17 cellular contexts compared by ENCODE assay signal in genomic region chr10:71589617-71590551, GRCh38.
DNase-seq lines count a peak whose midpoint lies in the region; ATAC-seq, FAIRE-seq and TF ChIP-seq lines count a peak whose summit lies in the region.
"Had no signal": no experiment of that assay in that cellular context is flagged by ENCODE, and none has a peak within 500 bp of the region (broad histone marks: within the 10 kb centered on the region; RNA-seq: fewer than 3 reads in every experiment).

No MANE protein-coding gene starts in this region.

- H3K36me3 Mint-ChIP-seq in activated CD4-positive, alpha-beta T cell treated with anti-CD3 and anti-CD28 coated beads, Interleukin-2, amount 10 ng/mL, durations not matched to agents 24 days and 14 days (ENCODE audit: low read depth): no peaks in the 10 kb centered on the region
- no peaks in the 10 kb centered on the region for H3K36me3 Mint-ChIP-seq in naive thymus-derived CD8-positive, alpha-beta T cell
- H3K36me3 Mint-ChIP-seq: WTC11 had no signal

- H3K4me2 ChIP-seq in BLaER1 treated with 17β-estradiol and CSF1 and Interleukin-3, amounts not matched to agents 10 nM and 100 nM: peak overlapping the region; percentile 65 to 96 (median 82)

- no peak overlapping the region for H3K27ac Mint-ChIP-seq in activated CD4-positive, alpha-beta T cell treated with anti-CD3 and anti-CD28 coated beads, Interleukin-2, amount 10 ng/mL, durations not matched to agents 24 days and 14 days
- H3K27ac Mint-ChIP-seq in naive thymus-derived CD8-positive, alpha-beta T cell: no peak overlapping the region
- H3K27ac Mint-ChIP-seq: WTC11 had no signal

- peak overlapping the region in 9 of 11 experiments; percentile 55 to 80 (median 74); a peak in 18 of 22 replicates for H3K27ac ChIP-seq in BLaER1 treated with 17β-estradiol and CSF1 and Interleukin-3, amounts not matched to agents 10 nM and 100 nM
- no peak overlapping the region for H3K27ac ChIP-seq in kidney (ENCODE audit: low read depth in 2 of 2, low read length in 2 of 2)
- H3K27ac ChIP-seq: colonic mucosa, testis had no signal

- ATAC-seq in GM18873 (IDR thresholded peaks at IDR 0.05; ENCODE audit: low FRiP score, unreplicated experiment): no peak
- ATAC-seq in naive thymus-derived CD8-positive, alpha-beta T cell: no peak

- POLR2A ChIA-PET in naive thymus-derived CD8-positive, alpha-beta T cell (lab: Charles Lee): no interaction called here

- H3K9ac ChIP-seq in BLaER1 treated with 17β-estradiol and CSF1 and Interleukin-3, amounts not matched to agents 10 nM and 100 nM: peak overlapping the region in 9 of 11 experiments; percentile 22 to 67 (median 59); a peak in 12 of 22 replicates
- H3K9ac ChIP-seq in kidney (ENCODE audit: low read length in 2 of 2): no peak overlapping the region

- peaks cover 78 to 100% (median 98%) of the 10 kb centered on the region in 10 experiments for H3K4me1 ChIP-seq in BLaER1 treated with 17β-estradiol and CSF1 and Interleukin-3, amounts not matched to agents 10 nM and 100 nM
- no peaks in the 10 kb centered on the region for H3K4me1 ChIP-seq in kidney (ENCODE audit: control insufficient read depth in 1 of 2, insufficient read depth in 1 of 2, low read depth in 1 of 2, low read length in 2 of 2)
- H3K4me1 ChIP-seq: colonic mucosa, testis had no signal

- H3K27me3 ChIP-seq in BLaER1 treated with 17β-estradiol and CSF1 and Interleukin-3, amounts not matched to agents 10 nM and 100 nM: no peaks in the 10 kb centered on the region
- H3K27me3 ChIP-seq: colonic mucosa, testis had no signal

- DNase-seq in Daoy (ENCODE audit: low read depth) (peak; percentile 26), NOMO-1 treated with DMSO at 0.1 percent for 48 hours (lab: John Stamatoyannopoulos, UW; ENCODE audit: unreplicated experiment) (peak; percentile 52), kidney (peak; percentile 38), amygdala (lab: John Stamatoyannopoulos, UW) (no peak)
- DNase-seq in activated CD4-positive, alpha-beta T cell treated with anti-CD3 and anti-CD28 coated beads, Interleukin-2, amount 10 ng/mL, durations not matched to agents 24 days and 14 days: no peak
- no peak for DNase-seq in naive thymus-derived CD8-positive, alpha-beta T cell
- DNase-seq: activated effector memory CD4-positive, alpha-beta T cell treated with anti-CD3 and anti-CD28 coated beads, Interleukin-2, amount 50 U/mL, for 16 hours; aorta; colonic mucosa; foreskin fibroblast; left cardiac atrium; stimulated activated CD4-positive, alpha-beta T cell treated with anti-CD3 and anti-CD28 coated beads, Interleukin-4, amount 100 ng/mL, for 4 hours; T-helper 1 cell; testis had no signal

- TF ChIP-seq CTCF in kidney (IDR thresholded peaks at IDR 0.05; ENCODE audit: borderline replicate concordance, extremely low read depth, insufficient read depth): no peak

- H4K20me1 ChIP-seq in BLaER1 treated with 17β-estradiol and CSF1 and Interleukin-3, amounts not matched to agents 10 nM and 100 nM: no peaks in the 10 kb centered on the region; a peak in 1 of 22 replicates

- no peak overlapping the region for H3K4me3 Mint-ChIP-seq in activated CD4-positive, alpha-beta T cell treated with anti-CD3 and anti-CD28 coated beads, Interleukin-2, amount 10 ng/mL, durations not matched to agents 24 days and 14 days
- H3K4me3 Mint-ChIP-seq in naive thymus-derived CD8-positive, alpha-beta T cell: no peak overlapping the region
- H3K4me3 Mint-ChIP-seq: WTC11 had no signal

- no peak overlapping the region for H3K4me3 ChIP-seq in BLaER1 treated with 17β-estradiol and CSF1 and Interleukin-3, amounts not matched to agents 10 nM and 100 nM
- H3K4me3 ChIP-seq in kidney (ENCODE audit: low read length in 2 of 2): no peak overlapping the region
- H3K4me3 ChIP-seq: colonic mucosa, testis had no signal

- no peak for FAIRE-seq in kidney (lab: Jason Lieb, UNC)

- no peaks in the 10 kb centered on the region for H3K36me3 ChIP-seq in BLaER1 treated with 17β-estradiol and CSF1 and Interleukin-3, amounts not matched to agents 10 nM and 100 nM
- no peaks in the 10 kb centered on the region for H3K36me3 ChIP-seq in kidney (ENCODE audit: control insufficient read depth in 1 of 2, insufficient read depth in 2 of 2, low read length in 2 of 2)
- H3K36me3 ChIP-seq: colonic mucosa had no signal

- intact Hi-C loops in kidney (cut with DNase I): no loop called here
- intact Hi-C loops in activated CD4-positive, alpha-beta T cell treated with anti-CD3 and anti-CD28 coated beads, Interleukin-2, amount 10 ng/mL, durations not matched to agents 24 days and 14 days (cut with micrococcal nuclease): no loop called here

- H3K4me1 Mint-ChIP-seq in activated CD4-positive, alpha-beta T cell treated with anti-CD3 and anti-CD28 coated beads, Interleukin-2, amount 10 ng/mL, durations not matched to agents 24 days and 14 days: no peaks in the 10 kb centered on the region
- H3K4me1 Mint-ChIP-seq in naive thymus-derived CD8-positive, alpha-beta T cell: no peaks in the 10 kb centered on the region

- H3K9me3 Mint-ChIP-seq in activated CD4-positive, alpha-beta T cell treated with anti-CD3 and anti-CD28 coated beads, Interleukin-2, amount 10 ng/mL, durations not matched to agents 24 days and 14 days: no peaks in the 10 kb centered on the region
- no peaks in the 10 kb centered on the region for H3K9me3 Mint-ChIP-seq in naive thymus-derived CD8-positive, alpha-beta T cell
- H3K9me3 Mint-ChIP-seq: WTC11 had no signal

- peaks cover 8% of the 10 kb centered on the region for H3K27me3 Mint-ChIP-seq in activated CD4-positive, alpha-beta T cell treated with anti-CD3 and anti-CD28 coated beads, Interleukin-2, amount 10 ng/mL, durations not matched to agents 24 days and 14 days
- H3K27me3 Mint-ChIP-seq in naive thymus-derived CD8-positive, alpha-beta T cell: peaks cover 0 to 7% (median 0%) of the 10 kb centered on the region in 5 donors

- H3K9me3 ChIP-seq in BLaER1 treated with 17β-estradiol and CSF1 and Interleukin-3, amounts not matched to agents 10 nM and 100 nM (replicated peaks in 1 of 11): no peaks in the 10 kb centered on the region
- no peaks in the 10 kb centered on the region for H3K9me3 ChIP-seq in kidney (ENCODE audit: control insufficient read depth in 1 of 2, low read length in 2 of 2)
- H3K9me3 ChIP-seq: colonic mucosa, testis had no signal

Comparison
In these comparisons a context has a peak if more than half of its experiments do, and no peak if none do; other contexts are left out.
1. H3K27ac ChIP-seq: peak in BLaER1 treated with 17β-estradiol and CSF1 and Interleukin-3, amounts not matched to agents 10 nM and 100 nM (9 of 11); none in kidney (0 of 2).
2. H3K9ac ChIP-seq: peak in BLaER1 treated with 17β-estradiol and CSF1 and Interleukin-3, amounts not matched to agents 10 nM and 100 nM (9 of 11); none in kidney (0 of 2).
3. DNase-seq: peak in Daoy (single experiment), NOMO-1 treated with DMSO at 0.1 percent for 48 hours (single experiment) and kidney (single experiment); none in activated CD4-positive, alpha-beta T cell treated with anti-CD3 and anti-CD28 coated beads, Interleukin-2, amount 10 ng/mL, durations not matched to agents 24 days and 14 days (single experiment), naive thymus-derived CD8-positive, alpha-beta T cell (0 of 10) and amygdala (0 of 56).